In genomic region chr17:1362065-1362848, GRCh38 we compare ENCODE assay signal across 8 cellular contexts. TPM values are rescaled to one million over a fixed set of nuclear protein-coding genes. Genes with fewer than 3 reads are reported as not detected.
DNase-seq lines count a peak whose midpoint lies in the region; FAIRE-seq and TF ChIP-seq lines count a peak whose summit lies in the region.

No MANE protein-coding gene starts in this region.

- H3K9me3 Mint-ChIP-seq in activated CD4-positive, alpha-beta T cell treated with anti-CD3 and anti-CD28 coated beads, Interleukin-2, amount 10 ng/mL, durations not matched to agents 24 days and 14 days: no peaks in the 10 kb centered on the region
- no peaks in the 10 kb centered on the region for H3K9me3 Mint-ChIP-seq in stimulated activated naive CD8-positive, alpha-beta T cell treated with anti-CD3 and anti-CD28 coated beads, Interleukin-15, Interleukin-2, amounts not matched to agents 100 ng/mL and 50 ng/mL, for 24 hours

- H3K36me3 Mint-ChIP-seq in activated CD4-positive, alpha-beta T cell treated with anti-CD3 and anti-CD28 coated beads, Interleukin-2, amount 10 ng/mL, durations not matched to agents 24 days and 14 days (ENCODE audit: low read depth): peaks cover 40% of the 10 kb centered on the region
- peaks cover 54% of the 10 kb centered on the region for H3K36me3 Mint-ChIP-seq in stimulated activated naive CD8-positive, alpha-beta T cell treated with anti-CD3 and anti-CD28 coated beads, Interleukin-15, Interleukin-2, amounts not matched to agents 100 ng/mL and 50 ng/mL, for 24 hours (ENCODE audit: low read depth)

- intact Hi-C loops in activated CD4-positive, alpha-beta T cell treated with anti-CD3 and anti-CD28 coated beads, Interleukin-2, amount 10 ng/mL, durations not matched to agents 24 days and 14 days (cut with micrococcal nuclease): no loop called here

- DNase-seq in activated T-cell treated with anti-CD3 and anti-CD28 coated beads for 48 hours (ENCODE audit: low read depth): peak; percentile 21
- DNase-seq in activated T-cell treated with anti-CD3 and anti-CD28 coated beads, Interleukin-2, amount 50 U/mL, for 1 hour: no peak
- DNase-seq in activated CD4-positive, alpha-beta T cell treated with anti-CD3 and anti-CD28 coated beads, Interleukin-2, amount 10 ng/mL, durations not matched to agents 24 days and 14 days: peak; percentile 74
- DNase-seq in foreskin melanocyte: peak; percentile 19
- no peak for DNase-seq in A172 (ENCODE audit: low spot score)
- no peak for DNase-seq in D721Med (ENCODE audit: insufficient read length, low spot score)
- DNase-seq in DMS153 (lab: John Stamatoyannopoulos, UW): no peak

- no peaks in the 10 kb centered on the region for H3K27me3 Mint-ChIP-seq in activated CD4-positive, alpha-beta T cell treated with anti-CD3 and anti-CD28 coated beads, Interleukin-2, amount 10 ng/mL, durations not matched to agents 24 days and 14 days
- H3K27me3 Mint-ChIP-seq in stimulated activated naive CD8-positive, alpha-beta T cell treated with anti-CD3 and anti-CD28 coated beads, Interleukin-15, Interleukin-2, amounts not matched to agents 100 ng/mL and 50 ng/mL, for 24 hours: no peaks in the 10 kb centered on the region

- peak overlapping the region; percentile 68 for H3K27ac Mint-ChIP-seq in activated CD4-positive, alpha-beta T cell treated with anti-CD3 and anti-CD28 coated beads, Interleukin-2, amount 10 ng/mL, durations not matched to agents 24 days and 14 days
- peak overlapping the region; percentile 75 for H3K27ac Mint-ChIP-seq in stimulated activated naive CD8-positive, alpha-beta T cell treated with anti-CD3 and anti-CD28 coated beads, Interleukin-15, Interleukin-2, amounts not matched to agents 100 ng/mL and 50 ng/mL, for 24 hours

- peaks cover 40% of the 10 kb centered on the region for H3K4me1 Mint-ChIP-seq in activated CD4-positive, alpha-beta T cell treated with anti-CD3 and anti-CD28 coated beads, Interleukin-2, amount 10 ng/mL, durations not matched to agents 24 days and 14 days
- peaks cover 71% of the 10 kb centered on the region for H3K4me1 Mint-ChIP-seq in stimulated activated naive CD8-positive, alpha-beta T cell treated with anti-CD3 and anti-CD28 coated beads, Interleukin-15, Interleukin-2, amounts not matched to agents 100 ng/mL and 50 ng/mL, for 24 hours (ENCODE audit: low read depth)

- TF ChIP-seq CTCF in D721Med (IDR thresholded peaks at IDR 0.05; ENCODE audit: insufficient read depth, missing control alignments): no peak

- FAIRE-seq in D721Med (lab: Jason Lieb, UNC): no peak

- H3K4me3 Mint-ChIP-seq in activated CD4-positive, alpha-beta T cell treated with anti-CD3 and anti-CD28 coated beads, Interleukin-2, amount 10 ng/mL, durations not matched to agents 24 days and 14 days: peak overlapping the region; percentile 44
- H3K4me3 Mint-ChIP-seq in stimulated activated naive CD8-positive, alpha-beta T cell treated with anti-CD3 and anti-CD28 coated beads, Interleukin-15, Interleukin-2, amounts not matched to agents 100 ng/mL and 50 ng/mL, for 24 hours: peak overlapping the region; percentile 49

RNA-seq across cellular contexts. Expression of gene YWHAE, which starts 37.8 kb away (rescaled TPM):
- 493 and 504 TPM in 2 replicates for total RNA-seq in activated CD4-positive, alpha-beta T cell treated with anti-CD3 and anti-CD28 coated beads, Interleukin-2, amount 10 ng/mL, durations not matched to agents 24 days and 14 days
- total RNA-seq in A172 (2014; rRNA removed; shearing (Covaris generic)): 705 and 754 TPM in 2 replicates

Comparison
In these comparisons a context has a peak if more than half of its experiments do, and no peak if none do; other contexts are left out.
1. DNase-seq: peak in activated T-cell treated with anti-CD3 and anti-CD28 coated beads for 48 hours (single experiment), activated CD4-positive, alpha-beta T cell treated with anti-CD3 and anti-CD28 coated beads, Interleukin-2, amount 10 ng/mL, durations not matched to agents 24 days and 14 days (single experiment) and foreskin melanocyte (single experiment); none in activated T-cell treated with anti-CD3 and anti-CD28 coated beads, Interleukin-2, amount 50 U/mL, for 1 hour (single experiment), A172 (single experiment), D721Med (single experiment) and DMS153 (single experiment).